12 cellular contexts compared by ENCODE assay signal in the genomic region with DNA sequence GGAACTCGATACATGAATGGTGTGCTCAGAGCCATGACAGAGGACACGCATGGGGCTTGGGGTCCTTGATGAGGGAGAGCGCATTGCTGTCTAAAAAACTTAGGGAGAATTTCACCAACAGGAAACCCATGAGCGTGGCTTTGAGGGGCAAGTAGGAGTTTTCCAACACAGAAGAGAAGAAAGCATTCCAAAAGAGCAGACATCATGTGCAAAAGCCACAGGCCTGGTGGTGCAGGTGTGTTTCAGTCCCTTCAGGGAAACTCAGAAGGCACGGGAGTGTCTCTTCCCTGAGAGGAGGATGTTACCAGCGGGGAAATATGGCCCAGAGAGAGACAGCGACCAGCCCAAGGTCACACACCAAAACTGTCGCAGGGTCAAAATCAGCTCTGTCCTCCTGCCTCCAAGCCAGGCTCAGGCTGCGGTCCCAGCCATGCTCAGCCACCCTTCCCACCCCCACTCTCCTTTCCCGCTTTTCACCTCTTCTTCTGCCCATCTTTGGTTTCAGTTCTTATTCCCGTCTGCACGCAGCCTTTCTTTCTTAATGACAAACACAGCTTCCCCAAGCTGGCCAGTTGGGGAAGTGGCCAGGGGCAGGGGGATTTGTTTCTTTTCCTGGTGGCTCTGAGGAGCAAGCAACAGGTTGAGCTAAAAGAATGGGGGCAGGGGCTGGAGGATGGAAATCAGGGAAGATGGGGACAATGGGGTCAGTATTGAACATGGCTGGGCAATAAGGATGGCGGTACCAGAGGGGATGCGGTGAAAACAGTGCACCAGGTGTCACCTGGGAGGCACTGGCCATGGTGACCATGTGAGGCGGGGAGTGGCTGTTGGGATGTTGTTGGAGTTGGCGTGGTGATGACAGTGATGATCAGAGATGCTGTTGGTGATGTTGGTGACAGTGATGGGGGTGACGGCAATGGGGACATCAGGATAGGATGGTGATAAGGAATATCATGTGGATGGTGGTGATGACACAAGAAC. TPM values are rescaled to one million over a fixed set of nuclear protein-coding genes. Genes with fewer than 3 reads are reported as not detected.
DNase-seq lines count a peak whose midpoint lies in the region; ATAC-seq and TF ChIP-seq lines count a peak whose summit lies in the region.
"Had no signal": no experiment of that assay in that cellular context is flagged by ENCODE, and none has a peak within 500 bp of the region (broad histone marks: within the 10 kb centered on the region; RNA-seq: fewer than 3 reads in every experiment).

No MANE protein-coding gene starts in this region.

- CTCF ChIA-PET in activated naive CD4-positive, alpha-beta T cell treated with anti-CD3 and anti-CD28 coated beads, Interleukin-2, amount 10 ng/mL, durations not matched to agents 7 days and 5 days (lab: Charles Lee): interaction anchor here (2.1 to 7.0 kb wide), 4 partner anchors 11 to 32 kb away, joined by 5 to 78 read pairs (median 18); partner anchors contain the start of genes LAPTM5 and MATN1

- no peaks in the 10 kb centered on the region for H3K9me3 ChIP-seq in SU-DHL-6 (ENCODE audit: insufficient read depth, low read length)
- H3K9me3 ChIP-seq in upper lobe of left lung: no peaks in the 10 kb centered on the region
- no peaks in the 10 kb centered on the region for H3K9me3 ChIP-seq in MG63
- H3K9me3 ChIP-seq: BE2C had no signal

- peaks cover 67% of the 10 kb centered on the region for H3K36me3 Mint-ChIP-seq in activated naive CD4-positive, alpha-beta T cell treated with anti-CD3 and anti-CD28 coated beads, Interleukin-2, amount 10 ng/mL, durations not matched to agents 7 days and 5 days
- no peaks in the 10 kb centered on the region for H3K36me3 Mint-ChIP-seq in glutamatergic neuron (ENCODE audit: unreplicated experiment)

- H3K4me1 Mint-ChIP-seq in activated naive CD4-positive, alpha-beta T cell treated with anti-CD3 and anti-CD28 coated beads, Interleukin-2, amount 10 ng/mL, durations not matched to agents 7 days and 5 days: peaks cover 100% of the 10 kb centered on the region
- H3K4me1 Mint-ChIP-seq in glutamatergic neuron (ENCODE audit: low read depth, unreplicated experiment): peaks cover 29% of the 10 kb centered on the region

- no peaks in the 10 kb centered on the region for H3K27me3 Mint-ChIP-seq in activated naive CD4-positive, alpha-beta T cell treated with anti-CD3 and anti-CD28 coated beads, Interleukin-2, amount 10 ng/mL, durations not matched to agents 7 days and 5 days
- H3K27me3 Mint-ChIP-seq in glutamatergic neuron (ENCODE audit: unreplicated experiment): peaks cover 8% of the 10 kb centered on the region

- peak overlapping the region; percentile 78 for H3K4me3 Mint-ChIP-seq in activated naive CD4-positive, alpha-beta T cell treated with anti-CD3 and anti-CD28 coated beads, Interleukin-2, amount 10 ng/mL, durations not matched to agents 7 days and 5 days
- peak overlapping the region; percentile 35 for H3K4me3 Mint-ChIP-seq in glutamatergic neuron (ENCODE audit: unreplicated experiment)

- H3K36me3 ChIP-seq in SU-DHL-6 (ENCODE audit: low read length): peaks cover 4% of the 10 kb centered on the region; the same call in 1 of the 2 replicates
- peaks cover 0 to 3% (median under 1%) of the 10 kb centered on the region in 4 donors for H3K36me3 ChIP-seq in upper lobe of left lung
- H3K36me3 ChIP-seq in MG63: no peaks in the 10 kb centered on the region
- H3K36me3 ChIP-seq: BE2C, cardiac muscle cell had no signal

- H3K9ac ChIP-seq in SU-DHL-6 (ENCODE audit: low read length): peak overlapping the region; percentile 58

- ATAC-seq in upper lobe of left lung (ENCODE audit: low FRiP score in 2 of 2) (no peak), GM21447 (IDR thresholded peaks at IDR 0.05; ENCODE audit: unreplicated experiment) (no peak)
- ATAC-seq: activated CD4-positive, CD25-positive, alpha-beta regulatory T cell treated with anti-CD3 and anti-CD28 coated beads, Interleukin-2, amount 50 U/mL, for 24 hours had no signal

- peak in 1 of 4 donors; percentile 6 for TF ChIP-seq POLR2A in upper lobe of left lung (IDR thresholded peaks at IDR 0.05)

- no peak overlapping the region for H3K4me3 ChIP-seq in SU-DHL-6 (ENCODE audit: insufficient read depth, low read length, poor library complexity, severe bottlenecking)
- no peak overlapping the region for H3K4me3 ChIP-seq in upper lobe of left lung
- H3K4me3 ChIP-seq in MG63: no peak overlapping the region
- H3K4me3 ChIP-seq: cardiac muscle cell had no signal

- H3K4me2 ChIP-seq in SU-DHL-6 (ENCODE audit: low read depth, low read length, poor library complexity, severe bottlenecking): peak overlapping the region; percentile 68

- peak overlapping the region; percentile 90 for H3K27ac ChIP-seq in SU-DHL-6 (ENCODE audit: low read depth, low read length)
- H3K27ac ChIP-seq in upper lobe of left lung: peak overlapping the region in 3 of 4 donors; percentile 11 to 94 (median 92)
- H3K27ac ChIP-seq: cardiac muscle cell had no signal

- peaks cover 17% of the 10 kb centered on the region for H4K20me1 ChIP-seq in SU-DHL-6 (ENCODE audit: low read depth, low read length)

- TF ChIP-seq CTCF in SU-DHL-6 (IDR thresholded peaks at IDR 0.05; ENCODE audit: insufficient read depth, low read length, poor library complexity, severe bottlenecking) (no peak), glutamatergic neuron (IDR thresholded peaks at IDR 0.05; ENCODE audit: partially characterized antibody, unreplicated experiment) (no peak), upper lobe of left lung (IDR thresholded peaks at IDR 0.05) (no peak)

- H3K9me3 Mint-ChIP-seq in activated naive CD4-positive, alpha-beta T cell treated with anti-CD3 and anti-CD28 coated beads, Interleukin-2, amount 10 ng/mL, durations not matched to agents 7 days and 5 days: no peaks in the 10 kb centered on the region
- peaks cover 6% of the 10 kb centered on the region for H3K9me3 Mint-ChIP-seq in glutamatergic neuron (ENCODE audit: unreplicated experiment)

- 83 to 89% methylated on average over 17 of the region's 17 CpGs for WGBS in upper lobe of left lung, 2 donors

- DNase-seq in activated naive CD4-positive, alpha-beta T cell treated with anti-CD3 and anti-CD28 coated beads, Interleukin-2, amount 10 ng/mL, durations not matched to agents 7 days and 5 days: no peak
- no peak for DNase-seq in activated naive CD4-positive, alpha-beta T cell (lab: John Stamatoyannopoulos, UW)
- no peak for DNase-seq in glutamatergic neuron
- no peak for DNase-seq in upper lobe of left lung
- DNase-seq in MG63: no peak
- DNase-seq in activated CD4-positive, alpha-beta T cell treated with anti-CD3 and anti-CD28 coated beads for 48 hours: no peak
- DNase-seq: BE2C; stimulated activated CD4-positive, alpha-beta T cell treated with anti-CD3 and anti-CD28 coated beads, Interleukin-2, amount 100 ng/mL, for 24 hours had no signal

- H3K27ac Mint-ChIP-seq in activated naive CD4-positive, alpha-beta T cell treated with anti-CD3 and anti-CD28 coated beads, Interleukin-2, amount 10 ng/mL, durations not matched to agents 7 days and 5 days: peak overlapping the region; percentile 99
- H3K27ac Mint-ChIP-seq in glutamatergic neuron (ENCODE audit: unreplicated experiment): peak overlapping the region; percentile 89

- H3K27me3 ChIP-seq in SU-DHL-6 (ENCODE audit: low read length) (no peaks in the 10 kb centered on the region), upper lobe of left lung (no peaks in the 10 kb centered on the region), MG63 (no peaks in the 10 kb centered on the region)
- H3K27me3 ChIP-seq: BE2C, cardiac muscle cell had no signal

- peaks cover 33 to 88% (median 71%) of the 10 kb centered on the region in 4 donors for H3K4me1 ChIP-seq in upper lobe of left lung
- H3K4me1 ChIP-seq: BE2C had no signal

- H3K9me2 ChIP-seq in SU-DHL-6 (replicated peaks; ENCODE audit: insufficient read depth, low read length): no peaks in the 10 kb centered on the region

- H3K79me2 ChIP-seq in SU-DHL-6 (ENCODE audit: insufficient read depth, low read length): peaks cover 93% of the 10 kb centered on the region

- peaks cover 65% of the 10 kb centered on the region for H3F3A ChIP-seq in SU-DHL-6 (ENCODE audit: insufficient read depth)

- no peak overlapping the region for H2AFZ ChIP-seq in SU-DHL-6 (ENCODE audit: low read depth, low read length, severe bottlenecking)

- no peak for TF ChIP-seq EP300 in upper lobe of left lung (IDR thresholded peaks at IDR 0.05)

RNA-seq across cellular contexts. Expression of gene LAPTM5, which starts 10.3 kb away (rescaled TPM):
- 0.56 TPM for total RNA-seq in glutamatergic neuron (ENCODE audit: unreplicated experiment)
- total RNA-seq in upper lobe of left lung: 100 to 1,000 TPM; 148 to 624 (median 225) TPM
- 0.30 TPM in 1 of 2 replicates, not detected in the other for total RNA-seq in MG63 (2014; rRNA removed; shearing (Covaris generic); ENCODE audit: low replicate concordance)

RNA-seq across cellular contexts. Expression of gene MATN1, which starts 23.9 kb away (rescaled TPM):
- total RNA-seq in glutamatergic neuron (ENCODE audit: unreplicated experiment) (0.22 TPM), upper lobe of left lung (under 1 TPM in 1 of 6 donors, not detected in 5; 0.15 TPM)
- not detected in 2 replicates for total RNA-seq in MG63 (2014; rRNA removed; shearing (Covaris generic); ENCODE audit: low replicate concordance)

Comparison
In these comparisons a context has a peak if more than half of its experiments do, and no peak if none do; other contexts are left out.
1. RNA of gene LAPTM5, which starts 10.3 kb away (total RNA-seq): 148 to 624 TPM in upper lobe of left lung; 0.56 TPM in glutamatergic neuron (single experiment) and 0.30 TPM in MG63; every median in the first group is over 10 times any median in the second.